ENCODE assay signal across 32 cellular contexts in genomic region chr5:181211208-181211607, GRCh38. TPM values are rescaled to one million over a fixed set of nuclear protein-coding genes. Genes with fewer than 3 reads are reported as not detected.
A peak's percentile ranks its signal among the peaks of the same experiment; 100 is the strongest.
DNase-seq lines count a peak whose midpoint lies in the region; ATAC-seq and TF ChIP-seq lines count a peak whose summit lies in the region.
"Had no signal": no experiment of that assay in that cellular context is flagged by ENCODE, and none has a peak within 500 bp of the region (broad histone marks: within the 10 kb centered on the region; RNA-seq: fewer than 3 reads in every experiment).

No MANE protein-coding gene starts in this region.

- no peak overlapping the region for H3K4me2 ChIP-seq in PC-3 (ENCODE audit: low read length)
- H3K4me2 ChIP-seq in neuronal stem cell (ENCODE audit: insufficient read depth, low read length, poor library complexity, severe bottlenecking) = no peak overlapping the region

- H3K23ac ChIP-seq in neuronal stem cell (ENCODE audit: low read depth, low read length, poor library complexity) = no peak overlapping the region

- H4K91ac ChIP-seq in neuronal stem cell (ENCODE audit: low read depth, low read length, poor library complexity) = no peak overlapping the region

- H2AK5ac ChIP-seq in neuronal stem cell (ENCODE audit: low read depth, low read length) = no peak overlapping the region

- BruUV-seq in PC-3 (replicated peaks; lab: Mats Ljungman, UMichigan) = no TSS peak

- H2BK15ac ChIP-seq in neuronal stem cell (ENCODE audit: low read length) = no peak overlapping the region

- H3K36me3 ChIP-seq in H7 (replicated peaks; ENCODE audit: control insufficient read depth, insufficient read depth, low read length) = no peaks in the 10 kb centered on the region
- H3K36me3 ChIP-seq in PC-3 (ENCODE audit: low read depth, low read length) = no peaks in the 10 kb centered on the region
- no peaks in the 10 kb centered on the region for H3K36me3 ChIP-seq in neuronal stem cell (replicated peaks in 1 of 2; ENCODE audit: control insufficient read depth in 2 of 2, insufficient read depth in 2 of 2, low read length in 2 of 2)
- H3K36me3 ChIP-seq: ascending aorta, BE2C, cardiac muscle cell, left lung, thyroid gland, uterus had no signal

- no peak overlapping the region for H4K8ac ChIP-seq in neuronal stem cell (ENCODE audit: low read depth, low read length)

- no peak for DNase-seq in CD4-positive, alpha-beta T cell
- DNase-seq in H7 (peak; percentile 55), PC-3 (no peak), neuronal stem cell (ENCODE audit: low spot score) (no peak), SW480 (ENCODE audit: low spot score) (no peak), NCI-H187 (lab: John Stamatoyannopoulos, UW) (no peak)
- no peak for DNase-seq in activated CD4-positive, alpha-beta T cell treated with anti-CD3 and anti-CD28 coated beads for 1 hour
- DNase-seq: activated CD4-positive, alpha-beta T cell treated with anti-CD3 and anti-CD28 coated beads, Interleukin-2, amount 50 U/mL, for 48 hours; activated gamma-delta T cell treated with Interleukin-2 at 50 U/mL for 16 hours; activated T-cell treated with anti-CD3 and anti-CD28 coated beads, Interleukin-2, amount 50 U/mL, for 48 hours; BE2C; COR-L47; DMS53; effector memory CD4-positive, alpha-beta T cell; glutamatergic neuron; GM23248; Kasumi-1; mesenchymal stem cell; NCI-H146; NCI-H446 treated with DMSO at 0.1 percent for 48 hours; stimulated activated CD4-positive, alpha-beta T cell treated with anti-CD3 and anti-CD28 coated beads, Interleukin-4, amount 100 ng/mL, for 1 hour; T-helper 17 cell; thyroid gland; uterus had no signal

- H3K27me3 Mint-ChIP-seq in CD4-positive, alpha-beta T cell = peaks cover 17% of the 10 kb centered on the region

- H3K4ac ChIP-seq in neuronal stem cell (ENCODE audit: low read length) = no peak overlapping the region

- no peak overlapping the region for H2BK120ac ChIP-seq in neuronal stem cell (ENCODE audit: low read depth, low read length)

- H3K4me1 Mint-ChIP-seq in CD4-positive, alpha-beta T cell (ENCODE audit: low read depth) = peaks cover 41% of the 10 kb centered on the region

- H3K18ac ChIP-seq in neuronal stem cell (ENCODE audit: low read length) = no peak overlapping the region

- no peak overlapping the region for H2AFZ ChIP-seq in PC-3 (ENCODE audit: low read length)
- no peak overlapping the region for H2AFZ ChIP-seq in neuronal stem cell (ENCODE audit: low read length)
- H2AFZ ChIP-seq: GM23248 had no signal

- CTCF ChIA-PET in CD4-positive, alpha-beta T cell (lab: Charles Lee) = no interaction called here
- CTCF ChIA-PET in PC-3 (lab: Charles Lee) = no interaction called here

- H3K9me3 ChIP-seq in CD4-positive, alpha-beta T cell (ENCODE audit: control insufficient read depth, low read length) = no peaks in the 10 kb centered on the region
- H3K9me3 ChIP-seq in PC-3 (ENCODE audit: low read length) (no peaks in the 10 kb centered on the region), neuronal stem cell (replicated peaks in 1 of 2; ENCODE audit: control insufficient read depth in 2 of 2, insufficient read depth in 1 of 2, low read depth in 1 of 2, low read length in 2 of 2) (no peaks in the 10 kb centered on the region)
- H3K9me3 ChIP-seq: ascending aorta, BE2C, left lung, thyroid gland, uterus had no signal

- no peaks in the 10 kb centered on the region for H3K27me3 ChIP-seq in CD4-positive, alpha-beta T cell (ENCODE audit: control insufficient read depth, insufficient read depth, low read length)
- H3K27me3 ChIP-seq in H7 (ENCODE audit: control insufficient read depth, insufficient read depth, low read length) (peaks cover 5% of the 10 kb centered on the region), PC-3 (ENCODE audit: low read length) (no peaks in the 10 kb centered on the region), neuronal stem cell (ENCODE audit: control insufficient read depth in 3 of 3, insufficient read depth in 3 of 3, low read depth in 1 of 3, low read length in 3 of 3) (peaks cover 0 to 20% (median 13%) of the 10 kb centered on the region in 3 experiments)
- H3K27me3 ChIP-seq: ascending aorta, BE2C, thyroid gland, uterus had no signal

- H3K36me3 Mint-ChIP-seq in CD4-positive, alpha-beta T cell (ENCODE audit: low read depth) = peaks cover 24% of the 10 kb centered on the region

- peaks cover 3% of the 10 kb centered on the region for H3K9me3 Mint-ChIP-seq in CD4-positive, alpha-beta T cell

- no peak for TF ChIP-seq CTCF in CD4-positive, alpha-beta T cell (IDR thresholded peaks at IDR 0.05)
- TF ChIP-seq CTCF in PC-3 (conservative IDR thresholded peaks at IDR 0.05; ENCODE audit: low read depth, low read length) = peak; percentile 21; the same call in 1 of the 2 replicates

- H3K4me3 ChIP-seq in H7 (ENCODE audit: insufficient read depth, low read depth, low read length) = no peak overlapping the region
- H3K4me3 ChIP-seq in PC-3 (ENCODE audit: low read length) = no peak overlapping the region
- H3K4me3 ChIP-seq in neuronal stem cell (ENCODE audit: low read length in 2 of 2) = no peak overlapping the region
- H3K4me3 ChIP-seq: ascending aorta, cardiac muscle cell, coronary artery, GM23248, left lung, thyroid gland, uterus had no signal

- peak overlapping the region; percentile 38 for H3K4me3 Mint-ChIP-seq in CD4-positive, alpha-beta T cell

- H3F3A ChIP-seq in PC-3 (ENCODE audit: low read length, unreplicated experiment) = no peaks in the 10 kb centered on the region

- peak overlapping the region; percentile 62 for H3K27ac Mint-ChIP-seq in CD4-positive, alpha-beta T cell
- H3K27ac Mint-ChIP-seq: T-helper 17 cell had no signal

- H3K14ac ChIP-seq in neuronal stem cell (ENCODE audit: low read length) = no peak overlapping the region

- ATAC-seq in CD4-positive, alpha-beta T cell (ENCODE audit: poor library complexity) = no peak
- no peak for ATAC-seq in PC-3
- ATAC-seq: activated CD4-positive, CD25-positive, alpha-beta regulatory T cell treated with anti-CD3 and anti-CD28 coated beads, Interleukin-2, amount 50 U/mL, for 24 hours; left lung; Right ventricle myocardium inferior; SK-N-SH treated with all-trans-retinoic acid at 6 μM for 48 hours; T-helper 17 cell had no signal

- no peak overlapping the region for H2BK12ac ChIP-seq in neuronal stem cell (ENCODE audit: low read length)

- no peaks in the 10 kb centered on the region for H4K20me1 ChIP-seq in PC-3 (ENCODE audit: low read length)

- WGBS in neuronal stem cell (ENCODE audit: extremely low coverage in 2 of 2, insufficient read length in 2 of 2, insufficient replicate concordance in 1 of 2), 2 donors = no CpG with 5 or more reads among the region's 7 CpGs

- no peaks in the 10 kb centered on the region for H3K79me1 ChIP-seq in neuronal stem cell (ENCODE audit: low read depth, low read length)

- H3K4me1 ChIP-seq in PC-3 (ENCODE audit: insufficient read depth, low read length) (peaks cover 3% of the 10 kb centered on the region), neuronal stem cell (ENCODE audit: control insufficient read depth in 2 of 2, insufficient read depth in 1 of 2, low read depth in 1 of 2, low read length in 2 of 2) (peaks cover 0 to 2% of the 10 kb centered on the region in 2 donors)
- H3K4me1 ChIP-seq: BE2C, uterus had no signal

- no peaks in the 10 kb centered on the region for H3K79me2 ChIP-seq in PC-3 (ENCODE audit: low read length)

- no peak overlapping the region for H3K27ac ChIP-seq in CD4-positive, alpha-beta T cell (ENCODE audit: low read depth, low read length)
- no peak overlapping the region for H3K27ac ChIP-seq in PC-3 (ENCODE audit: low read length)
- H3K27ac ChIP-seq in neuronal stem cell (replicated peaks; ENCODE audit: low read length) = no peak overlapping the region
- H3K27ac ChIP-seq: ascending aorta, cardiac muscle cell, coronary artery, GM23248, HL-60, left lung, thyroid gland, uterus had no signal

- H3K9ac ChIP-seq in PC-3 (ENCODE audit: low read length) = no peak overlapping the region
- H3K9ac ChIP-seq in neuronal stem cell (ENCODE audit: low read depth, low read length, poor library complexity) = peak overlapping the region; percentile 12
- H3K9ac ChIP-seq: GM23248 had no signal

- H3K9me2 ChIP-seq in PC-3 (replicated peaks; ENCODE audit: low read length) = no peaks in the 10 kb centered on the region

- intact Hi-C loops in CD4-positive, alpha-beta T cell (cut with DNase I, micrococcal nuclease) = loop anchor here in 1 of 2 experiments (10.0 kb wide), 1 partner anchor 46 kb away; no protein-coding TSS in a partner anchor
- intact Hi-C loops in PC-3 (cut with micrococcal nuclease) = no loop called here

- no peak overlapping the region for H2BK5ac ChIP-seq in neuronal stem cell (ENCODE audit: low read length)

- POLR2A ChIA-PET in CD4-positive, alpha-beta T cell (lab: Charles Lee) = interaction anchor here (1.1 kb wide), 1 partner anchor 21 kb away, joined by 3 read pairs; no protein-coding TSS in a partner anchor
- POLR2A ChIA-PET in PC-3 (lab: Charles Lee; ENCODE audit: unreplicated experiment) = no interaction called here

RNA-seq across cellular contexts. Expression of gene TRIM7, which starts 6.2 kb away (rescaled TPM):
- 1 to 10 TPM; 3.4 to 3.8 TPM for total RNA-seq in CD4-positive, alpha-beta T cell
- total RNA-seq in H7 (2014; rRNA removed; shearing (Covaris generic)) = 0.07 and 0.92 TPM in 2 replicates
- 28.1 and 44.1 TPM in 2 replicates for total RNA-seq in PC-3 (2014; rRNA removed)
- polyA plus RNA-seq in neuronal stem cell (2013, experiment 1 of 2) = 0.28 TPM
- 0.28 TPM for polyA plus RNA-seq in neuronal stem cell (2013, experiment 2 of 2)

RNA-seq across cellular contexts. Expression of gene TRIM41, which starts 11.9 kb away (rescaled TPM):
- total RNA-seq in CD4-positive, alpha-beta T cell = 10 to 100 TPM; 21.4 to 24.0 TPM
- total RNA-seq in H7 (2014; rRNA removed; shearing (Covaris generic)) = 13.6 and 19.8 TPM in 2 replicates
- 18.7 and 26.8 TPM in 2 replicates for total RNA-seq in PC-3 (2014; rRNA removed)
- polyA plus RNA-seq in neuronal stem cell (2013, experiment 1 of 2) = 21.0 TPM
- polyA plus RNA-seq in neuronal stem cell (2013, experiment 2 of 2) = 21.3 TPM

RNA-seq across cellular contexts. Expression of gene RACK1, which starts 32.5 kb away (rescaled TPM):
- total RNA-seq in CD4-positive, alpha-beta T cell = 1,000 to 10,000 TPM; 2,499 to 2,682 TPM
- total RNA-seq in H7 (2014; rRNA removed; shearing (Covaris generic)) = 5,491 and 6,126 TPM in 2 replicates
- total RNA-seq in PC-3 (2014; rRNA removed) = 2,587 and 3,047 TPM in 2 replicates
- 3,697 TPM for polyA plus RNA-seq in neuronal stem cell (2013, experiment 1 of 2)
- 3,656 TPM for polyA plus RNA-seq in neuronal stem cell (2013, experiment 2 of 2)

RNA-seq across cellular contexts. Expression of gene TRIM52, which starts 49.7 kb away (rescaled TPM):
- total RNA-seq in CD4-positive, alpha-beta T cell = 10 to 100 TPM; 35.9 to 37.6 TPM
- total RNA-seq in H7 (2014; rRNA removed; shearing (Covaris generic)) = 1.9 and 2.4 TPM in 2 replicates
- total RNA-seq in PC-3 (2014; rRNA removed) = 4.4 and 8.9 TPM in 2 replicates
- 4.1 TPM for polyA plus RNA-seq in neuronal stem cell (2013, experiment 1 of 2)
- polyA plus RNA-seq in neuronal stem cell (2013, experiment 2 of 2) = 4.4 TPM
